In genomic region chr10:4651404-4652037, GRCh38 we compare ENCODE assay signal across 1 cellular context.
TF ChIP-seq lines count a peak whose summit lies in the region.

No MANE protein-coding gene starts in this region.

TF ChIP-seq in HCT116, 20 proteins besides CTCF, POLR2A, EP300 and RAD21 (continued from another document):
- TF ChIP-seq REST (IDR thresholded peaks at IDR 0.05; ENCODE audit: low read depth) (no peak), JUND (IDR thresholded peaks at IDR 0.05) (peak; percentile 45; the same call in 1 of the 2 replicates), SRF (IDR thresholded peaks at IDR 0.05; ENCODE audit: low read depth) (no peak), SIN3A (IDR thresholded peaks at IDR 0.05; ENCODE audit: low read depth) (no peak), TCF7L2 (IDR thresholded peaks at IDR 0.05; ENCODE audit: borderline replicate concordance, extremely low read depth, insufficient read depth, insufficient read length) (no peak)
